In genomic region chr6:79803917-79804316, GRCh38 we compare ENCODE assay signal across 18 cellular contexts.
DNase-seq lines count a peak whose midpoint lies in the region; ATAC-seq, FAIRE-seq and TF ChIP-seq lines count a peak whose summit lies in the region.
"Had no signal": no experiment of that assay in that cellular context is flagged by ENCODE, and none has a peak within 500 bp of the region (broad histone marks: within the 10 kb centered on the region; RNA-seq: fewer than 3 reads in every experiment).

No MANE protein-coding gene starts in this region.

- H3K36me3 ChIP-seq in K562 (ENCODE audit: control insufficient read depth, insufficient read depth, low read length) (no peaks in the 10 kb centered on the region), esophagus muscularis mucosa (no peaks in the 10 kb centered on the region), neural progenitor cell (no peaks in the 10 kb centered on the region), smooth muscle cell (ENCODE audit: low read depth) (no peaks in the 10 kb centered on the region)

- peaks cover 13% of the 10 kb centered on the region for H3F3A ChIP-seq in neural progenitor cell (ENCODE audit: low read depth)
- H3F3A ChIP-seq in smooth muscle cell (ENCODE audit: low read depth): no peaks in the 10 kb centered on the region

- H3K27me3 Mint-ChIP-seq in neural progenitor cell (ENCODE audit: insufficient read depth, low read depth) (no peaks in the 10 kb centered on the region), mesothelial cell of epicardium (ENCODE audit: low read depth) (no peaks in the 10 kb centered on the region)

- H3K4me1 ChIP-seq in K562 (replicated peaks in 1 of 2; ENCODE audit: control insufficient read depth in 2 of 2, insufficient read depth in 2 of 2, low read length in 2 of 2) (no peaks in the 10 kb centered on the region), esophagus muscularis mucosa (peaks cover 0 to 4% (median 3%) of the 10 kb centered on the region in 4 donors), neural progenitor cell (peaks cover 43% of the 10 kb centered on the region), smooth muscle cell (ENCODE audit: low read depth) (peaks cover 34% of the 10 kb centered on the region)
- H3K4me1 ChIP-seq: Caco-2 had no signal

- in situ Hi-C loops in K562 (cut with MboI): no loop called here

- no peak for TF ChIP-seq RAD21 in K562 (CRISPR knock-in tag; conservative IDR thresholded peaks at IDR 0.05 in 1 of 2, IDR thresholded peaks at IDR 0.05 in 1 of 2)

- no peaks in the 10 kb centered on the region for H4K20me1 ChIP-seq in K562 (replicated peaks; ENCODE audit: control insufficient read depth, insufficient read depth, low read length)
- no peaks in the 10 kb centered on the region for H4K20me1 ChIP-seq in neural progenitor cell (ENCODE audit: low read depth)
- no peaks in the 10 kb centered on the region for H4K20me1 ChIP-seq in smooth muscle cell (ENCODE audit: low read depth)

- H3K79me2 ChIP-seq in K562 (ENCODE audit: control insufficient read depth, insufficient read depth, low read length) (no peaks in the 10 kb centered on the region), neural progenitor cell (ENCODE audit: low read depth) (no peaks in the 10 kb centered on the region), smooth muscle cell (ENCODE audit: low read depth) (no peaks in the 10 kb centered on the region)

- no peak overlapping the region for H3K4me2 ChIP-seq in K562 (ENCODE audit: insufficient read depth, low read length)
- H3K4me2 ChIP-seq in neural progenitor cell: peak overlapping the region; percentile 5
- H3K4me2 ChIP-seq in smooth muscle cell: no peak overlapping the region

- no peaks in the 10 kb centered on the region for H3K27me3 ChIP-seq in K562 (ENCODE audit: control insufficient read depth in 2 of 2, insufficient read depth in 2 of 2, low read length in 2 of 2)
- H3K27me3 ChIP-seq in esophagus muscularis mucosa: no peaks in the 10 kb centered on the region
- no peaks in the 10 kb centered on the region for H3K27me3 ChIP-seq in neural progenitor cell
- H3K27me3 ChIP-seq in smooth muscle cell (ENCODE audit: low read depth): no peaks in the 10 kb centered on the region

- CTCF ChIA-PET in K562 (lab: Yijun Ruan, JAX; ENCODE audit: low intra/inter-chr PET ratio): no interaction called here

- H3K9me3 ChIP-seq in K562 (replicated peaks; ENCODE audit: control insufficient read depth, insufficient read depth, low read depth, low read length) (no peaks in the 10 kb centered on the region), esophagus muscularis mucosa (no peaks in the 10 kb centered on the region), neural progenitor cell (ENCODE audit: low read depth) (no peaks in the 10 kb centered on the region), smooth muscle cell (replicated peaks; ENCODE audit: low read depth) (no peaks in the 10 kb centered on the region)

- intact Hi-C loops in K562 (cut with micrococcal nuclease) (no loop called here), esophagus muscularis mucosa (cut with DNase I) (no loop called here)

- H3K27ac ChIP-seq in K562 (ENCODE audit: extremely low read depth, low read depth, low read length) (no peak overlapping the region), esophagus muscularis mucosa (replicated peaks in 1 of 4) (no peak overlapping the region), neural progenitor cell (no peak overlapping the region), smooth muscle cell (ENCODE audit: low read depth) (no peak overlapping the region), coronary artery (no peak overlapping the region)
- H3K27ac ChIP-seq: C4-2B had no signal

- H3K4me1 Mint-ChIP-seq in neural progenitor cell (peaks cover 44% of the 10 kb centered on the region), mesothelial cell of epicardium (peaks cover 7% of the 10 kb centered on the region)

- POLR2A ChIA-PET in K562 (lab: Yijun Ruan, JAX): no interaction called here

- H3K9ac ChIP-seq in K562 (ENCODE audit: insufficient read depth in 1 of 2, low read depth in 2 of 2, low read length in 2 of 2) (no peak overlapping the region), neural progenitor cell (no peak overlapping the region), smooth muscle cell (ENCODE audit: low read depth) (no peak overlapping the region)

- H3K36me3 Mint-ChIP-seq in neural progenitor cell (no peaks in the 10 kb centered on the region), mesothelial cell of epicardium (no peaks in the 10 kb centered on the region)

- TF ChIP-seq POLR2A in K562 (conservative IDR thresholded peaks at IDR 0.05): no peak
- TF ChIP-seq POLR2A in esophagus muscularis mucosa (IDR thresholded peaks at IDR 0.05; ENCODE audit: low read depth): no peak

- no peaks in the 10 kb centered on the region for H3K9me1 ChIP-seq in K562 (ENCODE audit: control insufficient read depth, insufficient read depth, low read length)

- no peak for TF ChIP-seq CTCF in K562 (IDR thresholded peaks at IDR 0.05 in 2 of 3, conservative IDR thresholded peaks at IDR 0.05 in 1 of 3; ENCODE audit: insufficient read depth in 2 of 3, low read depth in 1 of 3, low read length in 3 of 3)
- no peak for TF ChIP-seq CTCF in esophagus muscularis mucosa (IDR thresholded peaks at IDR 0.05)
- TF ChIP-seq CTCF in neural progenitor cell (IDR thresholded peaks at IDR 0.05): no peak
- no peak for TF ChIP-seq CTCF in smooth muscle cell (IDR thresholded peaks at IDR 0.05; ENCODE audit: borderline replicate concordance, insufficient read depth, poor library complexity, severe bottlenecking)
- no peak for TF ChIP-seq CTCF in mesothelial cell of epicardium (IDR thresholded peaks at IDR 0.05; ENCODE audit: unreplicated experiment)
- TF ChIP-seq CTCF in coronary artery (IDR thresholded peaks at IDR 0.05): no peak

- TF ChIP-seq EP300 in K562 (IDR thresholded peaks at IDR 0.05; ENCODE audit: low read length): no peak
- TF ChIP-seq EP300 in esophagus muscularis mucosa (IDR thresholded peaks at IDR 0.05): no peak

- no peak overlapping the region for H3K4me3 Mint-ChIP-seq in neural progenitor cell
- H3K4me3 Mint-ChIP-seq in mesothelial cell of epicardium: no peak overlapping the region
- H3K4me3 Mint-ChIP-seq: CD4-positive, alpha-beta T cell; H9 had no signal

- H3K4me3 ChIP-seq in K562: no peak overlapping the region
- no peak overlapping the region for H3K4me3 ChIP-seq in esophagus muscularis mucosa
- H3K4me3 ChIP-seq in neural progenitor cell: no peak overlapping the region
- H3K4me3 ChIP-seq in smooth muscle cell: no peak overlapping the region
- H3K4me3 ChIP-seq in coronary artery: no peak overlapping the region

- H3K9me3 Mint-ChIP-seq in neural progenitor cell (peaks cover 5% of the 10 kb centered on the region), mesothelial cell of epicardium (peaks cover 3% of the 10 kb centered on the region)
- H3K9me3 Mint-ChIP-seq: CD4-positive, alpha-beta T cell had no signal

- no peak for ATAC-seq in K562

- no TSS peak for BruUV-seq in K562 (replicated peaks; lab: Mats Ljungman, UMichigan)

- no peak for DNase-seq in K562 (ENCODE audit: extremely low read depth in 1 of 4, low spot score in 3 of 4)
- DNase-seq in esophagus muscularis mucosa (ENCODE audit: extremely low spot score): peak; percentile 88
- no peak for DNase-seq in neural progenitor cell (ENCODE audit: low spot score)
- no peak for DNase-seq in smooth muscle cell (lab: John Stamatoyannopoulos, UW; ENCODE audit: unreplicated experiment)
- DNase-seq in mesothelial cell of epicardium (ENCODE audit: low spot score in 2 of 2, unreplicated experiment in 2 of 2): no peak
- no peak for DNase-seq in coronary artery (ENCODE audit: low spot score)
- DNase-seq: AML-193; Caco-2; CD4-positive, alpha-beta T cell; GDM1; H9 had no signal

- H2AFZ ChIP-seq in K562 (ENCODE audit: low read depth, low read length) (no peak overlapping the region), neural progenitor cell (replicated peaks) (no peak overlapping the region), smooth muscle cell (ENCODE audit: low read depth) (no peak overlapping the region)

- H3K27ac Mint-ChIP-seq in neural progenitor cell (peak overlapping the region; percentile 48), mesothelial cell of epicardium (no peak overlapping the region)
- H3K27ac Mint-ChIP-seq: CD4-positive, alpha-beta T cell; H9 had no signal

- FAIRE-seq in K562 (lab: Jason Lieb, UNC): no peak
- FAIRE-seq: A204.1, D721Med, GM12892, GM18507, H1, HTR-8/SVneo had no signal

TF ChIP-seq in K562, 482 proteins besides CTCF, POLR2A, EP300 and RAD21 (continues in another document):
- TF ChIP-seq MAFG (tag; conservative IDR thresholded peaks at IDR 0.05) (0 out of 2 replicates have a peak, but pooled peaks have one; percentile 32), ZSCAN32 (CRISPR knock-in tag; IDR thresholded peaks at IDR 0.05) (no peak), NCOA6 (IDR thresholded peaks at IDR 0.05) (no peak), MAFF (IDR thresholded peaks at IDR 0.05; ENCODE audit: low read length) (0 out of 2 replicates have a peak, but pooled peaks have one; percentile 34), STAT5B (CRISPR knock-in tag; IDR thresholded peaks at IDR 0.05) (no peak), BCLAF1 (IDR thresholded peaks at IDR 0.05; ENCODE audit: borderline replicate concordance in 1 of 2, control insufficient read depth in 1 of 2, low read depth in 2 of 2, low read length in 1 of 2) (no peak), ZNF316 (IDR thresholded peaks at IDR 0.05) (peak; percentile 62; the same call in 1 of the 2 replicates), SMAD3 (CRISPR knock-in tag; conservative IDR thresholded peaks at IDR 0.05) (no peak), POLR2B (IDR thresholded peaks at IDR 0.05; ENCODE audit: low read depth, partially characterized antibody) (no peak), SNRNP70 (optimal IDR thresholded peaks at IDR 0.05; ENCODE audit: low read depth, low read length) (no peak)
